In genomic region chr16:4624827-4625616, GRCh38 we compare ENCODE assay signal across 8 cellular contexts. TPM values are rescaled to one million over a fixed set of nuclear protein-coding genes. Genes with fewer than 3 reads are reported as not detected.
DNase-seq lines count a peak whose midpoint lies in the region; ATAC-seq and TF ChIP-seq lines count a peak whose summit lies in the region.

No MANE protein-coding gene starts in this region.

- H3K9me3 ChIP-seq in PC-3 (ENCODE audit: low read length) (no peaks in the 10 kb centered on the region), testis (no peaks in the 10 kb centered on the region)

- H3K4me1 ChIP-seq in PC-3 (ENCODE audit: insufficient read depth, low read length) = peaks cover 13% of the 10 kb centered on the region
- no peaks in the 10 kb centered on the region for H3K4me1 ChIP-seq in foreskin keratinocyte
- peaks cover 14% of the 10 kb centered on the region for H3K4me1 ChIP-seq in testis

- H3K9ac ChIP-seq in PC-3 (ENCODE audit: low read length) = peak overlapping the region; percentile 92

- DNase-seq in NCI-H345 (lab: John Stamatoyannopoulos, UW) = peak; percentile 49
- no peak for DNase-seq in NCI-H345 treated with DMSO at 0.1 percent for 48 hours (lab: John Stamatoyannopoulos, UW; ENCODE audit: unreplicated experiment)
- DNase-seq in PC-3 = no peak
- DNase-seq in activated T-helper 9 cell treated with anti-CD3 and anti-CD28 coated beads, Interleukin-2, amount 50 U/mL, for 16 hours (ENCODE audit: low read depth) = peak; percentile 59
- peak in 1 of 2 donors; percentile 31 for DNase-seq in foreskin keratinocyte
- DNase-seq in nucleus accumbens (lab: John Stamatoyannopoulos, UW) = peak in 37 of 56 donors; percentile 8 to 70 (median 42)
- peak; percentile 72 for DNase-seq in testis

- intact Hi-C loops in PC-3 (cut with micrococcal nuclease) (no loop called here), testis (cut with DNase I; ENCODE audit: low total_unique reads) (no loop called here)

- BruUV-seq in PC-3 (replicated peaks; lab: Mats Ljungman, UMichigan) = no TSS peak

- peak; percentile 82 for TF ChIP-seq POLR2A in testis (IDR thresholded peaks at IDR 0.05)

- ATAC-seq in HG02973 (IDR thresholded peaks at IDR 0.05; ENCODE audit: unreplicated experiment) (peak; percentile 52), PC-3 (peak; percentile 27), foreskin keratinocyte (peak; percentile 48)

- H3K4me3 ChIP-seq in PC-3 (ENCODE audit: low read length) = peak overlapping the region; percentile 93
- peak overlapping the region; percentile 72 to 99 for H3K4me3 ChIP-seq in testis

- CTCF ChIA-PET in PC-3 (lab: Charles Lee) = interaction anchor here (0.6 to 1.1 kb wide), 3 partner anchors 9 to 317 kb away, joined by 3 to 4 read pairs (median 3); no protein-coding TSS in a partner anchor

- peaks cover 46% of the 10 kb centered on the region for H3K79me2 ChIP-seq in PC-3 (ENCODE audit: low read length)

- 0 to 3% methylated on average over 4 to 31 of the region's 82 CpGs for WGBS in testis, 2 donors

- H4K20me1 ChIP-seq in PC-3 (ENCODE audit: low read length) = 0 out of 2 replicates have a peak, but pooled peaks cover 8% of the 10 kb centered on the region

- no peaks in the 10 kb centered on the region for H3F3A ChIP-seq in PC-3 (ENCODE audit: low read length, unreplicated experiment)

- H3K36me3 ChIP-seq in PC-3 (ENCODE audit: low read depth, low read length) = no peaks in the 10 kb centered on the region
- H3K36me3 ChIP-seq in testis (ENCODE audit: low read depth, missing control alignments) = no peaks in the 10 kb centered on the region

- H3K4me2 ChIP-seq in PC-3 (ENCODE audit: low read length) = peak overlapping the region; percentile 83

- H3K27ac ChIP-seq in PC-3 (ENCODE audit: low read length) (peak overlapping the region; percentile 26; the same call in 1 of the 2 replicates), foreskin keratinocyte (peak overlapping the region; percentile 98), testis (peak overlapping the region; percentile 85 to 97)

- POLR2A ChIA-PET in PC-3 (lab: Charles Lee; ENCODE audit: unreplicated experiment) = no interaction called here

- H3K9me2 ChIP-seq in PC-3 (replicated peaks; ENCODE audit: low read length) = no peaks in the 10 kb centered on the region

- H3K27me3 ChIP-seq in PC-3 (ENCODE audit: low read length) = no peaks in the 10 kb centered on the region
- no peaks in the 10 kb centered on the region for H3K27me3 ChIP-seq in foreskin keratinocyte
- H3K27me3 ChIP-seq in testis = no peaks in the 10 kb centered on the region

- TF ChIP-seq CTCF in PC-3 (conservative IDR thresholded peaks at IDR 0.05; ENCODE audit: low read depth, low read length) (no peak), foreskin keratinocyte (conservative IDR thresholded peaks at IDR 0.05) (no peak), testis (IDR thresholded peaks at IDR 0.05) (no peak)

- H2AFZ ChIP-seq in PC-3 (ENCODE audit: low read length) = peak overlapping the region; percentile 84

RNA-seq across cellular contexts. Expression of gene MGRN1, which starts 0.4 kb away (rescaled TPM):
- total RNA-seq in PC-3 (2014; rRNA removed) (22.7 and 38.2 TPM in 2 replicates), foreskin keratinocyte (20.2 and 21.8 TPM in 2 replicates), testis (10 to 100 TPM; 89.7 to 91.1 TPM)
- polyA plus RNA-seq in foreskin keratinocyte (10.0 and 12.0 TPM in 2 replicates), testis (ENCODE audit: insufficient read depth, low read depth, low replicate concordance) (34.7 TPM)

RNA-seq across cellular contexts. Expression of gene UBALD1, which starts 10.3 kb away (rescaled TPM):
- 24.6 and 28.2 TPM in 2 replicates for total RNA-seq in PC-3 (2014; rRNA removed)
- total RNA-seq in foreskin keratinocyte = 11.5 and 11.9 TPM in 2 replicates
- 22.4 and 23.5 TPM in 2 replicates for polyA plus RNA-seq in foreskin keratinocyte
- total RNA-seq in testis = 10 to 100 TPM; 15.9 to 25.0 TPM
- 33.3 TPM for polyA plus RNA-seq in testis (ENCODE audit: insufficient read depth, low read depth, low replicate concordance)

Comparison
In these comparisons a context has a peak if more than half of its experiments do, and no peak if none do; other contexts are left out.
1. DNase-seq: peak in NCI-H345 (single experiment), activated T-helper 9 cell treated with anti-CD3 and anti-CD28 coated beads, Interleukin-2, amount 50 U/mL, for 16 hours (single experiment), nucleus accumbens (37 of 56) and testis (single experiment); none in NCI-H345 treated with DMSO at 0.1 percent for 48 hours (single experiment) and PC-3 (single experiment).
2. H3K27ac ChIP-seq: peak in every context shown above with its lines; median percentile 98 in foreskin keratinocyte; 91 in testis; 26 in PC-3.
3. Peak in every context shown above with its lines, with median percentiles within 50 percentile points of each other: ATAC-seq.